ENCODE assay signal across 1 cellular context in genomic region chr20:3846378-3846739, GRCh38.
TF ChIP-seq lines count a peak whose summit lies in the region.

No MANE protein-coding gene starts in this region.

TF ChIP-seq in HepG2, 621 proteins besides CTCF, POLR2A, EP300 and RAD21 (continued from another document and continues in another):
- no peak for TF ChIP-seq SKIL (CRISPR knock-in tag; IDR thresholded peaks at IDR 0.05; ENCODE audit: borderline replicate concordance)
- TF ChIP-seq RNF2 (conservative IDR thresholded peaks at IDR 0.05; ENCODE audit: low read depth), result no peak
- TF ChIP-seq DDIT3 (CRISPR knock-in tag; IDR thresholded peaks at IDR 0.05), result no peak
- no peak for TF ChIP-seq UBTF (CRISPR knock-in tag; IDR thresholded peaks at IDR 0.05)
- no peak for TF ChIP-seq HNRNPUL1 (IDR thresholded peaks at IDR 0.05; ENCODE audit: low read depth, low read length)
- no peak for TF ChIP-seq ZEB1 (IDR thresholded peaks at IDR 0.05; ENCODE audit: insufficient replicate concordance, low read depth)
- TF ChIP-seq SIN3A (IDR thresholded peaks at IDR 0.05; ENCODE audit: borderline replicate concordance, low read depth, low read length), result no peak
- TF ChIP-seq TFE3 (CRISPR knock-in tag; IDR thresholded peaks at IDR 0.05), result no peak
- TF ChIP-seq NCOA2 (CRISPR knock-in tag; IDR thresholded peaks at IDR 0.05), result no peak
- no peak for TF ChIP-seq GZF1 (CRISPR knock-in tag; IDR thresholded peaks at IDR 0.05)
- peak; percentile 30; the same call in 1 of the 2 replicates for TF ChIP-seq ZNF563 (CRISPR knock-in tag; IDR thresholded peaks at IDR 0.05)
- no peak for TF ChIP-seq ZBTB42 (CRISPR knock-in tag; IDR thresholded peaks at IDR 0.05)
- no peak for TF ChIP-seq ZNF20 (CRISPR knock-in tag; IDR thresholded peaks at IDR 0.05)
- no peak for TF ChIP-seq ZNF33B (CRISPR knock-in tag; IDR thresholded peaks at IDR 0.05)
- TF ChIP-seq ZSCAN31 (CRISPR knock-in tag; IDR thresholded peaks at IDR 0.05; ENCODE audit: low read depth), result peak; percentile 85; the same call in 1 of the 2 replicates
- TF ChIP-seq ISX (CRISPR knock-in tag; conservative IDR thresholded peaks at IDR 0.05), result 0 out of 2 replicates have a peak, but pooled peaks have one; percentile 58
- TF ChIP-seq MLX (CRISPR knock-in tag; IDR thresholded peaks at IDR 0.05), result no peak
- TF ChIP-seq MTERF4 (CRISPR knock-in tag; IDR thresholded peaks at IDR 0.05), result no peak
- TF ChIP-seq HMGXB4 (CRISPR knock-in tag; IDR thresholded peaks at IDR 0.05; ENCODE audit: borderline replicate concordance in 1 of 2, low read depth in 1 of 2), result no peak
- TF ChIP-seq ZNF333 (CRISPR knock-in tag; IDR thresholded peaks at IDR 0.05; ENCODE audit: borderline replicate concordance), result peak; percentile 90
- no peak for TF ChIP-seq LCORL (IDR thresholded peaks at IDR 0.05)
- TF ChIP-seq LCORL (CRISPR knock-in tag; IDR thresholded peaks at IDR 0.05), result 0 out of 2 replicates have a peak, but pooled peaks have one; percentile 81
- no peak for TF ChIP-seq ARID5B (CRISPR knock-in tag; IDR thresholded peaks at IDR 0.05)
- peak; percentile 87; the same call in 1 of the 2 replicates for TF ChIP-seq MTF1 (CRISPR knock-in tag; IDR thresholded peaks at IDR 0.05)
- TF ChIP-seq RBAK (CRISPR knock-in tag; IDR thresholded peaks at IDR 0.05), result no peak
- no peak for TF ChIP-seq HIC2 (CRISPR knock-in tag; IDR thresholded peaks at IDR 0.05; ENCODE audit: low read depth)
- TF ChIP-seq SMARCE1 (IDR thresholded peaks at IDR 0.05; ENCODE audit: borderline replicate concordance), result no peak
- TF ChIP-seq HNF1B (CRISPR knock-in tag; IDR thresholded peaks at IDR 0.05), result no peak
- TF ChIP-seq KAT7 (CRISPR knock-in tag; IDR thresholded peaks at IDR 0.05; ENCODE audit: borderline replicate concordance), result no peak
- TF ChIP-seq MLXIP (CRISPR knock-in tag; IDR thresholded peaks at IDR 0.05; ENCODE audit: borderline replicate concordance), result no peak
- no peak for TF ChIP-seq STAT6 (CRISPR knock-in tag; IDR thresholded peaks at IDR 0.05; ENCODE audit: borderline replicate concordance)
- no peak for TF ChIP-seq DMAP1 (CRISPR knock-in tag; IDR thresholded peaks at IDR 0.05)
